In the genomic region with DNA sequence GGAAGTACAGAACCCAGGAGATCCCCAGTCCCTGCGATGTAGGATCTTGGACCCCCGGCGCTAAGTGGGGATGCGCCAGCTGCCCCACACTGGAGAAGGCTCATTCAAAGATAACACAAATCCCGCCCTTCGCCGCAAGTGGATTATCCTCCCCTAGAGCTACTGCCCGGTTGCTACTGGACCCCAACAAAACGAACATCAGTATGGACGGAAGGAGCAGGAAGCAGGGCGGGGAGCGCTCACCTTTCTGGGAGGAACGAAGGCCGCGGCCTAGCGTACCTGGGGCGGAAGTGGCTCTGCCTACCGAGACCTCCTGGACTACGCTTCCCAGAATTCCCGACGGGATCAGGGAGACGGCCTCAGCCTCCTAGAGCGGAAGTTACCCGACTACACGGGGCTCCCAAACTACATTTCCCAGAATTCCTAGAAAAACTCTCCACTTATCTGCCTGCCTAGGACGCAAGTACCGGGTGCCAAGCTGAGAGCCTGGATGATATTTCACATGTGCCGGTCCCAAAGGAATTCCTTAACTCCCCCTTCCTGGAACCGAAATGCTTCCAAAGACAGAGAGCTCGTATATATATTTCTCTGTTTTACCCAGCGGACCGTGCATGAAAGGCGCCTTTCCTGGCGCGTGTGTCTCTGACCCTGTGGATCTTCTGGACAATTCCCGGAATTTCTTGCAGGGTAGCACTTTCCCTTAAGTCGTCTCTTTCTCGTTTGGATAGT, we compare ENCODE assay signal across 8 cellular contexts. TPM values are rescaled to one million over a fixed set of nuclear protein-coding genes. Genes with fewer than 3 reads are reported as not detected.
DNase-seq lines count a peak whose midpoint lies in the region; ATAC-seq and TF ChIP-seq lines count a peak whose summit lies in the region.

A gene (minus strand): TSS at position 298 of the 729 bp plus-strand sequence. CDS start 16,141 bp downstream, outside the sequence.

- CTCF ChIA-PET in HEK293 (lab: Yijun Ruan, JAX) = interaction anchor here (0.6 kb wide), 1 partner anchor 19 kb away, joined by 3 read pairs; no protein-coding TSS in a partner anchor

- peak; percentile 77 for DNase-seq in AG08396 (ENCODE audit: low spot score)
- peak; percentile 98 for DNase-seq in NCI-H82 (lab: John Stamatoyannopoulos, UW)
- DNase-seq in T47D (ENCODE audit: low read depth in 1 of 2, low spot score in 1 of 2) = peak; percentile 4 to 95
- DNase-seq in iPS DF 6.9 (ENCODE audit: low read depth, low spot score) = peak; percentile 91
- DNase-seq in prostate gland (ENCODE audit: low spot score) = peak; percentile 95
- DNase-seq in activated effector memory CD4-positive, alpha-beta T cell treated with Interleukin-2 at 50 U/mL for 16 hours = no peak

- H3K4me1 ChIP-seq in HEK293 (ENCODE audit: control insufficient read depth, insufficient read depth, low read length) (0 out of 2 replicates have a peak, but pooled peaks cover 3% of the 10 kb centered on the region), iPS DF 6.9 (ENCODE audit: control insufficient read depth, insufficient read depth, low read length) (no peaks in the 10 kb centered on the region), prostate gland (replicated peaks) (no peaks in the 10 kb centered on the region)

- no peak for TF ChIP-seq POLR2A in prostate gland (IDR thresholded peaks at IDR 0.05)

- no peaks in the 10 kb centered on the region; the same call in 1 of the 2 replicates for H3K9me3 ChIP-seq in HEK293 (ENCODE audit: control insufficient read depth, insufficient read depth, low read depth, low read length)
- no peaks in the 10 kb centered on the region for H3K9me3 ChIP-seq in iPS DF 6.9 (ENCODE audit: control insufficient read depth, insufficient read depth, low read length)
- H3K9me3 ChIP-seq in prostate gland = no peaks in the 10 kb centered on the region

- H3K27me3 ChIP-seq in iPS DF 6.9 (ENCODE audit: control insufficient read depth, insufficient read depth, low read length) (no peaks in the 10 kb centered on the region), prostate gland (replicated peaks; ENCODE audit: insufficient read depth) (no peaks in the 10 kb centered on the region)

- WGBS in iPS DF 6.9 (ENCODE audit: insufficient coverage, insufficient read length) = no CpG with 5 or more reads among the region's 38 CpGs
- WGBS in prostate gland = 2% methylated on average over 38 of the region's 38 CpGs

- H3K4me3 ChIP-seq in HEK293 (ENCODE audit: low read depth, low read length) = peak within 1 kb of the TSS; percentile 82
- H3K4me3 ChIP-seq in iPS DF 6.9 (ENCODE audit: low read length) = peak within 1 kb of the TSS; percentile 94; the same call in 1 of the 2 replicates
- peak within 1 kb of the TSS; percentile 39 to 52 for H3K4me3 ChIP-seq in prostate gland

- intact Hi-C loops in prostate gland (cut with DNase I) = no loop called here

- in situ Hi-C loops in T47D (cut with HindIII; ENCODE audit: low pct_unique_long_range_greater_than_20kb, low sequenced_read_pairs) = no loop called here

- H3K27ac ChIP-seq in HEK293 (ENCODE audit: extremely low read depth, low read depth, low read length) = peak within 1 kb of the TSS; percentile 61
- H3K27ac ChIP-seq in iPS DF 6.9 (ENCODE audit: low read length) = no peak within 1 kb of the TSS
- H3K27ac ChIP-seq in prostate gland = peak within 1 kb of the TSS; percentile 54 to 62

- peaks cover 3 to 4% of the 10 kb centered on the region in 2 experiments; a peak in 1 of 3 replicates for H3K36me3 ChIP-seq in HEK293 (ENCODE audit: control insufficient read depth in 2 of 2, insufficient read depth in 1 of 2, low read length in 2 of 2)
- H3K36me3 ChIP-seq in iPS DF 6.9 (ENCODE audit: control insufficient read depth, insufficient read depth, low read length) = no peaks in the 10 kb centered on the region
- H3K36me3 ChIP-seq in prostate gland = no peaks in the 10 kb centered on the region

- no peak for ATAC-seq in HG02642 (IDR thresholded peaks at IDR 0.05; ENCODE audit: poor library complexity, unreplicated experiment)

- POLR2A ChIA-PET in HEK293 (lab: Yijun Ruan, JAX) = interaction anchor here (1.1 to 1.2 kb wide), 2 partner anchors 143 to 144 kb away, joined by 3 to 8 read pairs; a partner anchor contains a TSS

- TF ChIP-seq CTCF in HEK293 (tag by site-specific recombination; IDR thresholded peaks at IDR 0.05) (no peak), prostate gland (IDR thresholded peaks at IDR 0.05) (no peak)

TF ChIP-seq in HEK293, 187 proteins besides CTCF, POLR2A, EP300 and RAD21 (continues in another document):
- TF ChIP-seq ZNF76 (tag by site-specific recombination; IDR thresholded peaks at IDR 0.05; ENCODE audit: borderline replicate concordance, low read depth) (peak; percentile 96), IKZF3 (tag by site-specific recombination; IDR thresholded peaks at IDR 0.05) (peak; percentile 43; the same call in 1 of the 2 replicates), ZNF223 (tag by site-specific recombination; IDR thresholded peaks at IDR 0.05) (no peak), ZXDB (tag by site-specific recombination; IDR thresholded peaks at IDR 0.05) (peak; percentile 60; the same call in 1 of the 2 replicates), ZNF239 (tag by site-specific recombination; IDR thresholded peaks at IDR 0.05) (no peak), ZNF501 (tag by site-specific recombination; IDR thresholded peaks at IDR 0.05) (peak; percentile 47; the same call in 1 of the 2 replicates), SP3 (tag by site-specific recombination; IDR thresholded peaks at IDR 0.05) (peak; percentile 76), SP7 (tag by site-specific recombination; IDR thresholded peaks at IDR 0.05) (0 out of 2 replicates have a peak, but pooled peaks have one; percentile 10), ZBTB20 (tag by site-specific recombination; IDR thresholded peaks at IDR 0.05) (peak; percentile 64; the same call in 1 of the 2 replicates)
- TF ChIP-seq, protein P1, sequence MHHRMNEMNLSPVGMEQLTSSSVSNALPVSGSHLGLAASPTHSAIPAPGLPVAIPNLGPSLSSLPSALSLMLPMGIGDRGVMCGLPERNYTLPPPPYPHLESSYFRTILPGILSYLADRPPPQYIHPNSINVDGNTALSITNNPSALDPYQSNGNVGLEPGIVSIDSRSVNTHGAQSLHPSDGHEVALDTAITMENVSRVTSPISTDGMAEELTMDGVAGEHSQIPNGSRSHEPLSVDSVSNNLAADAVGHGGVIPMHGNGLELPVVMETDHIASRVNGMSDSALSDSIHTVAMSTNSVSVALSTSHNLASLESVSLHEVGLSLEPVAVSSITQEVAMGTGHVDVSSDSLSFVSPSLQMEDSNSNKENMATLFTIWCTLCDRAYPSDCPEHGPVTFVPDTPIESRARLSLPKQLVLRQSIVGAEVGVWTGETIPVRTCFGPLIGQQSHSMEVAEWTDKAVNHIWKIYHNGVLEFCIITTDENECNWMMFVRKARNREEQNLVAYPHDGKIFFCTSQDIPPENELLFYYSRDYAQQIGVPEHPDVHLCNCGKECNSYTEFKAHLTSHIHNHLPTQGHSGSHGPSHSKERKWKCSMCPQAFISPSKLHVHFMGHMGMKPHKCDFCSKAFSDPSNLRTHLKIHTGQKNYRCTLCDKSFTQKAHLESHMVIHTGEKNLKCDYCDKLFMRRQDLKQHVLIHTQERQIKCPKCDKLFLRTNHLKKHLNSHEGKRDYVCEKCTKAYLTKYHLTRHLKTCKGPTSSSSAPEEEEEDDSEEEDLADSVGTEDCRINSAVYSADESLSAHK (tag by site-specific recombination; IDR thresholded peaks at IDR 0.05) = no peak
- TF ChIP-seq, protein P2, sequence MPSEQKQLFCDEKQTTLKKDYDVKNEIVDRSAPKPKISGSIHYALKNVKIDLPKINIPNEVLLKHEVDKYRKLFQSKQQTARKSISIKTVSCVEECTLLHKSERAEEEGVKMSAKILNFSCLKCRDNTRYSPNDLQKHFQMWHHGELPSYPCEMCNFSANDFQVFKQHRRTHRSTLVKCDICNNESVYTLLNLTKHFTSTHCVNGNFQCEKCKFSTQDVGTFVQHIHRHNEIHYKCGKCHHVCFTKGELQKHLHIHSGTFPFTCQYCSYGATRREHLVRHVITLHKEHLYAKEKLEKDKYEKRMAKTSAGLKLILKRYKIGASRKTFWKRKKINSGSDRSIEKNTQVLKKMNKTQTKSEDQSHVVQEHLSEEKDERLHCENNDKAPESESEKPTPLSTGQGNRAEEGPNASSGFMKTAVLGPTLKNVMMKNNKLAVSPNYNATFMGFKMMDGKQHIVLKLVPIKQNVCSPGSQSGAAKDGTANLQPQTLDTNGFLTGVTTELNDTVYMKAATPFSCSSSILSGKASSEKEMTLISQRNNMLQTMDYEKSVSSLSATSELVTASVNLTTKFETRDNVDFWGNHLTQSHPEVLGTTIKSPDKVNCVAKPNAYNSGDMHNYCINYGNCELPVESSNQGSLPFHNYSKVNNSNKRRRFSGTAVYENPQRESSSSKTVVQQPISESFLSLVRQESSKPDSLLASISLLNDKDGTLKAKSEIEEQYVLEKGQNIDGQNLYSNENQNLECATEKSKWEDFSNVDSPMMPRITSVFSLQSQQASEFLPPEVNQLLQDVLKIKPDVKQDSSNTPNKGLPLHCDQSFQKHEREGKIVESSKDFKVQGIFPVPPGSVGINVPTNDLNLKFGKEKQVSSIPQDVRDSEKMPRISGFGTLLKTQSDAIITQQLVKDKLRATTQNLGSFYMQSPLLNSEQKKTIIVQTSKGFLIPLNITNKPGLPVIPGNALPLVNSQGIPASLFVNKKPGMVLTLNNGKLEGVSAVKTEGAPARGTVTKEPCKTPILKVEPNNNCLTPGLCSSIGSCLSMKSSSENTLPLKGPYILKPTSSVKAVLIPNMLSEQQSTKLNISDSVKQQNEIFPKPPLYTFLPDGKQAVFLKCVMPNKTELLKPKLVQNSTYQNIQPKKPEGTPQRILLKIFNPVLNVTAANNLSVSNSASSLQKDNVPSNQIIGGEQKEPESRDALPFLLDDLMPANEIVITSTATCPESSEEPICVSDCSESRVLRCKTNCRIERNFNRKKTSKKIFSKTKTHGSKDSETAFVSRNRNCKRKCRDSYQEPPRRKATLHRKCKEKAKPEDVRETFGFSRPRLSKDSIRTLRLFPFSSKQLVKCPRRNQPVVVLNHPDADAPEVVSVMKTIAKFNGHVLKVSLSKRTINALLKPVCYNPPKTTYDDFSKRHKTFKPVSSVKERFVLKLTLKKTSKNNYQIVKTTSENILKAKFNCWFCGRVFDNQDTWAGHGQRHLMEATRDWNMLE (tag by site-specific recombination; conservative IDR thresholded peaks at IDR 0.05; ENCODE audit: low read depth) = peak; percentile 77; the same call in 1 of the 2 replicates
- TF ChIP-seq, protein P3, sequence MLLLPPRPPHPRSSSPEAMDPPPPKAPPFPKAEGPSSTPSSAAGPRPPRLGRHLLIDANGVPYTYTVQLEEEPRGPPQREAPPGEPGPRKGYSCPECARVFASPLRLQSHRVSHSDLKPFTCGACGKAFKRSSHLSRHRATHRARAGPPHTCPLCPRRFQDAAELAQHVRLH (tag by site-specific recombination; IDR thresholded peaks at IDR 0.05) = peak; percentile 91

RNA-seq across cellular contexts. Expression of the gene that starts here (rescaled TPM):
- total RNA-seq in prostate gland = 1 to 10 TPM; 7.1 to 7.3 TPM
